ENCODE assay signal across 7 cellular contexts in genomic region chr14:22982477-22983245, GRCh38. TPM values are rescaled to one million over a fixed set of nuclear protein-coding genes. Genes with fewer than 3 reads are reported as not detected.
DNase-seq lines count a peak whose midpoint lies in the region; ATAC-seq and FAIRE-seq lines count a peak whose summit lies in the region.

TSS of gene AJUBA (minus strand) at chr14:22982551. CDS start at chr14:22982266, 285 bp downstream.

- no peaks in the 10 kb centered on the region for H3K9me3 ChIP-seq in right cardiac atrium (ENCODE audit: control insufficient read depth, low read length)

- H3K27me3 Mint-ChIP-seq in T-helper 2 cell treated with Interferon-gamma antibody and Interleukin-4, amounts not matched to agents 5 μg/mL and 100 μg/mL, for 36 hours (ENCODE audit: low read depth), result peaks cover 13% of the 10 kb centered on the region

- no peaks in the 10 kb centered on the region for H3K9me3 Mint-ChIP-seq in T-helper 2 cell treated with Interferon-gamma antibody and Interleukin-4, amounts not matched to agents 5 μg/mL and 100 μg/mL, for 36 hours

- intact Hi-C loops in right cardiac atrium (cut with DNase I), result no loop called here

- H3K4me3 ChIP-seq in right cardiac atrium (ENCODE audit: low read length), result peak within 1 kb of the TSS; percentile 57

- no peaks in the 10 kb centered on the region for H3K4me1 ChIP-seq in right cardiac atrium (ENCODE audit: control insufficient read depth, insufficient read depth, low read length)

- H3K27ac Mint-ChIP-seq in T-helper 2 cell treated with Interferon-gamma antibody and Interleukin-4, amounts not matched to agents 5 μg/mL and 100 μg/mL, for 36 hours, result no peak within 1 kb of the TSS

- peak; percentile 56 for ATAC-seq in GM18502 (IDR thresholded peaks at IDR 0.05; ENCODE audit: poor library complexity, unreplicated experiment)
- ATAC-seq in right cardiac atrium, result peak; percentile 85 to 86

- H3K27ac ChIP-seq in right cardiac atrium (ENCODE audit: low read length), result peak within 1 kb of the TSS; percentile 89

- WGBS in right cardiac atrium, result under 1% methylated on average over 48 of the region's 48 CpGs

- H3K4me1 Mint-ChIP-seq in T-helper 2 cell treated with Interferon-gamma antibody and Interleukin-4, amounts not matched to agents 5 μg/mL and 100 μg/mL, for 36 hours (ENCODE audit: low read depth), result peaks cover 5% of the 10 kb centered on the region

- FAIRE-seq in urothelium cell line (lab: Jason Lieb, UNC), result peak; percentile 46

- H3K36me3 Mint-ChIP-seq in T-helper 2 cell treated with Interferon-gamma antibody and Interleukin-4, amounts not matched to agents 5 μg/mL and 100 μg/mL, for 36 hours (ENCODE audit: low read depth), result no peaks in the 10 kb centered on the region

- H3K4me3 Mint-ChIP-seq in T-helper 2 cell treated with Interferon-gamma antibody and Interleukin-4, amounts not matched to agents 5 μg/mL and 100 μg/mL, for 36 hours, result peak within 1 kb of the TSS; percentile 44

- DNase-seq in LoVo (ENCODE audit: low spot score), result peak; percentile 93
- peak; percentile 78 for DNase-seq in T-helper 2 cell treated with Interferon-gamma antibody and Interleukin-4, amounts not matched to agents 5 μg/mL and 100 μg/mL, for 36 hours (ENCODE audit: low spot score)
- peak in 46 of 58 donors; percentile 6 to 64 (median 32) for DNase-seq in anterior cingulate cortex (lab: John Stamatoyannopoulos, UW)
- DNase-seq in right cardiac atrium, result peak; percentile 92 to 97 (median 96)
- peak; percentile 74 for DNase-seq in pulmonary artery endothelial cell (ENCODE audit: low read depth, low spot score)
- peak; percentile 92 for DNase-seq in urothelium cell line (ENCODE audit: low spot score)

- no peaks in the 10 kb centered on the region for H3K27me3 ChIP-seq in right cardiac atrium (ENCODE audit: control insufficient read depth, insufficient read depth)

RNA-seq across cellular contexts. Expression of gene AJUBA, which starts in this region (rescaled TPM):
- total RNA-seq in right cardiac atrium (1 to 10 TPM; 5.7 to 6.9 (median 6.6) TPM), pulmonary artery endothelial cell (66.8 and 72.2 TPM in 2 replicates)
- polyA plus RNA-seq in right cardiac atrium, result 4.8 TPM

Comparison
In these comparisons a context has a peak if more than half of its experiments do, and no peak if none do; other contexts are left out.
1. Peak in every context shown above with its lines: DNase-seq, ATAC-seq, H3K4me3 ChIP-seq and H3K27ac ChIP-seq.
2. DNase-seq: peak in every context shown above with its lines; median percentile 96 in right cardiac atrium; 93 in LoVo; 92 in urothelium cell line; 78 in T-helper 2 cell treated with Interferon-gamma antibody and Interleukin-4, amounts not matched to agents 5 μg/mL and 100 μg/mL, for 36 hours; 74 in pulmonary artery endothelial cell; 32 in anterior cingulate cortex.